18 cellular contexts compared by ENCODE assay signal in genomic region chr19:29515233-29515619, GRCh38. TPM values are rescaled to one million over a fixed set of nuclear protein-coding genes. Genes with fewer than 3 reads are reported as not detected.
DNase-seq lines count a peak whose midpoint lies in the region; ATAC-seq and TF ChIP-seq lines count a peak whose summit lies in the region.
"Had no signal": no experiment of that assay in that cellular context is flagged by ENCODE, and none has a peak within 500 bp of the region (broad histone marks: within the 10 kb centered on the region; RNA-seq: fewer than 3 reads in every experiment).

No MANE protein-coding gene starts in this region.

- H3K4me1 Mint-ChIP-seq in glutamatergic neuron (ENCODE audit: low read depth, unreplicated experiment), result no peaks in the 10 kb centered on the region
- no peaks in the 10 kb centered on the region for H3K4me1 Mint-ChIP-seq in stimulated activated memory B cell treated with anti-CD40 and anti-IgM and Interleukin-4, amounts not matched to agents 10 μg/mL and 1 μg/mL and 100 μg/mL, for 72 hours
- H3K4me1 Mint-ChIP-seq: CD4-positive, alpha-beta memory T cell had no signal

- peaks cover 16% of the 10 kb centered on the region for H3K27me3 Mint-ChIP-seq in glutamatergic neuron (ENCODE audit: unreplicated experiment)
- H3K27me3 Mint-ChIP-seq in stimulated activated memory B cell treated with anti-CD40 and anti-IgM and Interleukin-4, amounts not matched to agents 10 μg/mL and 1 μg/mL and 100 μg/mL, for 72 hours, result peaks cover 19% of the 10 kb centered on the region

- no peaks in the 10 kb centered on the region for H3K27me3 ChIP-seq in ovary
- H3K27me3 ChIP-seq: BE2C had no signal

- DNase-seq in DMS 273 (lab: John Stamatoyannopoulos, UW; ENCODE audit: unreplicated experiment), result peak; percentile 24
- no peak for DNase-seq in DMS 273 treated with DMSO at 0.1 percent for 48 hours (lab: John Stamatoyannopoulos, UW)
- peak; percentile 9 for DNase-seq in glutamatergic neuron
- DNase-seq in caudate nucleus (lab: John Stamatoyannopoulos, UW), result no peak
- DNase-seq in COLO668 (lab: John Stamatoyannopoulos, UW; ENCODE audit: unreplicated experiment), result no peak
- no peak for DNase-seq in ovary
- DNase-seq: BE2C; CD4-positive, alpha-beta memory T cell; DMS79 treated with DMSO at 0.1 percent for 48 hours; NCI-H1092; NCI-H146; NCI-H510A treated with DMSO at 0.1 percent for 48 hours; PC-3 had no signal

- no peaks in the 10 kb centered on the region for H3K9me3 ChIP-seq in ovary
- H3K9me3 ChIP-seq: BE2C, HAP-1 had no signal

- H3K4me1 ChIP-seq in ovary (ENCODE audit: insufficient read depth), result no peaks in the 10 kb centered on the region
- H3K4me1 ChIP-seq: BE2C, HAP-1 had no signal

- H3K27ac ChIP-seq in caudate nucleus (ENCODE audit: low read depth, low read length), result no peak overlapping the region
- H3K27ac ChIP-seq in ovary, result no peak overlapping the region
- H3K27ac ChIP-seq: 22Rv1 had no signal

- no peak for TF ChIP-seq CTCF in glutamatergic neuron (IDR thresholded peaks at IDR 0.05; ENCODE audit: partially characterized antibody, unreplicated experiment)
- no peak for TF ChIP-seq CTCF in ovary (IDR thresholded peaks at IDR 0.05)

- intact Hi-C loops in ovary (cut with DNase I), result no loop called here

- no peak overlapping the region for H3K4me3 Mint-ChIP-seq in glutamatergic neuron (ENCODE audit: unreplicated experiment)
- no peak overlapping the region for H3K4me3 Mint-ChIP-seq in stimulated activated memory B cell treated with anti-CD40 and anti-IgM and Interleukin-4, amounts not matched to agents 10 μg/mL and 1 μg/mL and 100 μg/mL, for 72 hours
- H3K4me3 Mint-ChIP-seq: CD4-positive, alpha-beta memory T cell had no signal

- H3K4me3 ChIP-seq in ovary, result no peak overlapping the region
- H3K4me3 ChIP-seq: HAP-1 had no signal

- H3K9me3 Mint-ChIP-seq in glutamatergic neuron (ENCODE audit: unreplicated experiment), result peaks cover 6% of the 10 kb centered on the region
- H3K9me3 Mint-ChIP-seq in stimulated activated memory B cell treated with anti-CD40 and anti-IgM and Interleukin-4, amounts not matched to agents 10 μg/mL and 1 μg/mL and 100 μg/mL, for 72 hours, result peaks cover 33% of the 10 kb centered on the region

- no peak for TF ChIP-seq POLR2A in ovary (IDR thresholded peaks at IDR 0.05)

- no peaks in the 10 kb centered on the region for H3K36me3 ChIP-seq in ovary
- H3K36me3 ChIP-seq: BE2C, HAP-1 had no signal

- peak; percentile 7 for ATAC-seq in HG02981 (IDR thresholded peaks at IDR 0.05; ENCODE audit: unreplicated experiment)
- peak; percentile 28 for ATAC-seq in stimulated activated memory B cell treated with anti-CD40 and anti-IgM and Interleukin-4, amounts not matched to agents 10 μg/mL and 1 μg/mL and 100 μg/mL, for 72 hours
- ATAC-seq: PC-3 had no signal

- TF ChIP-seq EP300 in ovary (IDR thresholded peaks at IDR 0.05), result no peak

- no peak overlapping the region for H3K27ac Mint-ChIP-seq in glutamatergic neuron (ENCODE audit: unreplicated experiment)
- H3K27ac Mint-ChIP-seq in stimulated activated memory B cell treated with anti-CD40 and anti-IgM and Interleukin-4, amounts not matched to agents 10 μg/mL and 1 μg/mL and 100 μg/mL, for 72 hours, result no peak overlapping the region
- H3K27ac Mint-ChIP-seq: CD4-positive, alpha-beta memory T cell had no signal

- WGBS in ovary, 3 donors, result 51 to 69% (median 58%) methylated on average over 5 of the region's 5 CpGs

- H3K36me3 Mint-ChIP-seq in glutamatergic neuron (ENCODE audit: unreplicated experiment), result no peaks in the 10 kb centered on the region
- no peaks in the 10 kb centered on the region for H3K36me3 Mint-ChIP-seq in stimulated activated memory B cell treated with anti-CD40 and anti-IgM and Interleukin-4, amounts not matched to agents 10 μg/mL and 1 μg/mL and 100 μg/mL, for 72 hours
- H3K36me3 Mint-ChIP-seq: CD4-positive, alpha-beta memory T cell had no signal

RNA-seq across cellular contexts. Expression of gene VSTM2B, which starts 10.6 kb away (rescaled TPM):
- total RNA-seq in glutamatergic neuron (ENCODE audit: unreplicated experiment), result 16.6 TPM
- total RNA-seq in ovary, result under 1 TPM in 1 of 7 donors, not detected in 6; 0.13 TPM
- polyA plus RNA-seq in ovary, result not detected
- total RNA-seq: CD4-positive, alpha-beta memory T cell; MCF 10A; PC-3 had no signal
- polyA plus RNA-seq: CD4-positive, alpha-beta memory T cell had no signal

Comparison
In these comparisons a context has a peak if more than half of its experiments do, and no peak if none do; other contexts are left out.
1. DNase-seq: peak in DMS 273 (single experiment) and glutamatergic neuron (single experiment); none in DMS 273 treated with DMSO at 0.1 percent for 48 hours (single experiment), caudate nucleus (0 of 61), COLO668 (single experiment) and ovary (0 of 5).
2. RNA of gene VSTM2B, which starts 10.6 kb away (total RNA-seq): 16.6 TPM in glutamatergic neuron (single experiment); 0.13 TPM in ovary; every median in the first group is over 10 times any median in the second.